In the genomic region with DNA sequence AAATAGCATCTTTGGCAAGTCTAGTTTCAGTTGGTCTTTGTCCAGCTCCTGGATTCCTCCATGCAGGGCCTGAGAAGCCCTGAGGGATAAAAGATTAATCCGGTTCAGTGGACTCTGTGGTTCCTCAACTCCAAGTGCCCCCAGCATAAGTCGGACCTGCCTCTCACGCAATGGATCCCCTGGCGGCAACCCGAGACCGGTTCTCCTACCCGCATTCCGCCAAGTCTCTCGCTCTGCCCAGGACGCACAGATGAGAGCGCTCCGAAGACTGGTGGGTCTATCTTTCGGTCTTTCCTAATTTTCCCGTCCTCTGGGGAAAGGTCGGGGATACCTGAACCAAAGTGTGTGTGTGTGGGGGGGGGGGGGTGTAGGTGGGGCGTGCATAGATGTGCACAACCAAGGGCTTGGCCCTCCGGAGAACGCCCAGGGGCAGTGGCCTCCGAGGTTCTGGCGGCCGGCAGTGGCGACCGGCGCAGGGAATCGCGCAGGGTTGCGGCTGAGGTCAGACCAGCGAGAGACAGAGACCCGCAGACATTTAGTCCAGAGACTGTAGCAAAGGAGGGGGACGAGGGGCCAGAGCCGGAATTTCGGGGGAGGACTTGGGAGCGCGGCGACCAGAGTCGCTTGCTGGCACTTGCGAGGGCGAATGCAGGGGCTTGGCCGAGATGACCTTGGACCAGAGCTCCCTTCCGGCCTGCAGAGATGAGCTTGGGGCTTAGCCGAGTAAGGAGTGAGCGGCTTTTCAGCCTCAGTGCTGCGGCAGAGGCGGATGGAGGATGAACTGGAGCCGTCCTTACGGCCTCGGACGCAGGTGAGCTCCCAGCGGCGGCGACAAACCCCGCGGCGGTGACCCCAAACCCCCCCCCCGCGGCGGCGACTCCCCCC, we compare ENCODE assay signal across 1 cellular context.
TF ChIP-seq lines count a peak whose summit lies in the region.

No MANE protein-coding gene starts in this region.

TF ChIP-seq in H1, 55 proteins besides CTCF, POLR2A, EP300 and RAD21:
- TF ChIP-seq MAFK (IDR thresholded peaks at IDR 0.05; ENCODE audit: low read depth, low read length): no peak
- no peak for TF ChIP-seq CHD7 (IDR thresholded peaks at IDR 0.05; ENCODE audit: insufficient replicate concordance, low read length)
- TF ChIP-seq ASH2L (IDR thresholded peaks at IDR 0.05; ENCODE audit: low read length): peak; percentile 46
- TF ChIP-seq TAF1 (IDR thresholded peaks at IDR 0.05; ENCODE audit: low read depth, low read length): peak; percentile 74; the same call in 1 of the 2 replicates
- peak; percentile 21 for TF ChIP-seq PHF8 (conservative IDR thresholded peaks at IDR 0.05; ENCODE audit: low read depth, low read length)
- no peak for TF ChIP-seq SAP30 (IDR thresholded peaks at IDR 0.05; ENCODE audit: insufficient read depth, insufficient replicate concordance, low read length)
- no peak for TF ChIP-seq BCL11A (IDR thresholded peaks at IDR 0.05; ENCODE audit: low read depth in 2 of 2, low read length in 2 of 2)
- no peak for TF ChIP-seq GTF2F1 (IDR thresholded peaks at IDR 0.05; ENCODE audit: borderline replicate concordance, low read depth, low read length)
- peak; percentile 7 for TF ChIP-seq POLR2AphosphoS5 (IDR thresholded peaks at IDR 0.05; ENCODE audit: low read depth, low read length)
- TF ChIP-seq KDM4A (IDR thresholded peaks at IDR 0.05; ENCODE audit: low read depth, low read length, severe bottlenecking): peak; percentile 46
- no peak for TF ChIP-seq SP2 (IDR thresholded peaks at IDR 0.05; ENCODE audit: low read length)
- 0 out of 2 replicates have a peak, but pooled peaks have one; percentile 59 for TF ChIP-seq RBBP5 (IDR thresholded peaks at IDR 0.05; ENCODE audit: borderline replicate concordance, low read depth, low read length)
- peak; percentile 25 for TF ChIP-seq TBP (IDR thresholded peaks at IDR 0.05; ENCODE audit: low read depth, low read length)
- TF ChIP-seq YY1 (IDR thresholded peaks at IDR 0.05; ENCODE audit: low read depth, low read length): 0 out of 2 replicates have a peak, but pooled peaks have one; percentile 19
- no peak for TF ChIP-seq CHD2 (IDR thresholded peaks at IDR 0.05; ENCODE audit: low read length)
